ENCODE assay signal across 25 cellular contexts in genomic region chr4:127000846-127001245, GRCh38.
A peak's percentile ranks its signal among the peaks of the same experiment; 100 is the strongest.
DNase-seq lines count a peak whose midpoint lies in the region; ATAC-seq, FAIRE-seq and TF ChIP-seq lines count a peak whose summit lies in the region.
"Had no signal": no experiment of that assay in that cellular context is flagged by ENCODE, and none has a peak within 500 bp of the region (broad histone marks: within the 10 kb centered on the region; RNA-seq: fewer than 3 reads in every experiment).

No MANE protein-coding gene starts in this region.

- H3K4me1 ChIP-seq in A673 (ENCODE audit: insufficient read depth, low read length, poor library complexity, severe bottlenecking) (peaks cover 13% of the 10 kb centered on the region), foreskin keratinocyte (no peaks in the 10 kb centered on the region)
- H3K4me1 ChIP-seq: BE2C; BLaER1 treated with 17β-estradiol and CSF1 and Interleukin-3, amounts not matched to agents 10 nM and 100 nM had no signal

- H3K36me3 ChIP-seq in A673 (ENCODE audit: insufficient read depth, low read length, poor library complexity, severe bottlenecking) (no peaks in the 10 kb centered on the region), SK-N-MC (ENCODE audit: insufficient read depth, low read length) (peaks cover 3% of the 10 kb centered on the region; the same call in 1 of the 2 replicates)
- H3K36me3 ChIP-seq: BE2C; BLaER1 treated with 17β-estradiol and CSF1 and Interleukin-3, amounts not matched to agents 10 nM and 100 nM had no signal

- H3K9ac ChIP-seq in SK-N-MC (ENCODE audit: insufficient read length), result peak overlapping the region; percentile 55
- H3K9ac ChIP-seq: BLaER1 treated with 17β-estradiol and CSF1 and Interleukin-3, amounts not matched to agents 10 nM and 100 nM; GM23248 had no signal

- intact Hi-C loops in A673 (cut with micrococcal nuclease; ENCODE audit: unreplicated experiment), result loop anchor here (5.0 kb wide), 1 partner anchor 534 kb away; no protein-coding TSS in a partner anchor

- H3K27me3 ChIP-seq in A673 (replicated peaks; ENCODE audit: insufficient read depth, low read depth, low read length, poor library complexity) (no peaks in the 10 kb centered on the region), foreskin keratinocyte (no peaks in the 10 kb centered on the region)
- H3K27me3 ChIP-seq: BE2C; BLaER1 treated with 17β-estradiol and CSF1 and Interleukin-3, amounts not matched to agents 10 nM and 100 nM had no signal

- DNase-seq in A673 (ENCODE audit: low spot score) (no peak), AG20443 (ENCODE audit: low spot score) (peak; percentile 11), SK-N-MC (ENCODE audit: low read depth, low spot score) (no peak), fibroblast of villous mesenchyme (ENCODE audit: low read depth) (peak; percentile 66), urothelium cell line (ENCODE audit: low spot score) (no peak), foreskin keratinocyte (no peak), NCI-H187 treated with DMSO at 0.1 percent for 48 hours (lab: John Stamatoyannopoulos, UW) (no peak)
- DNase-seq in stimulated activated CD4-positive, alpha-beta T cell treated with anti-CD3 and anti-CD28 coated beads, Interleukin-4, amount 100 ng/mL, for 1 hour, result no peak
- DNase-seq: ACHN; AML-193; BE2C; Calu3; CD4-positive, alpha-beta T cell; COR-L47; DMS53; DMS79 treated with DMSO at 0.1 percent for 48 hours; GF-D8; GM23248; H7 had no signal

- H3K9me3 ChIP-seq in A673 (ENCODE audit: low read depth, low read length, poor library complexity, severe bottlenecking) (no peaks in the 10 kb centered on the region), SK-N-MC (ENCODE audit: low read depth, low read length) (no peaks in the 10 kb centered on the region)
- H3K9me3 ChIP-seq: BE2C; BLaER1 treated with 17β-estradiol and CSF1 and Interleukin-3, amounts not matched to agents 10 nM and 100 nM had no signal

- H3K27ac ChIP-seq in A673 (ENCODE audit: low read depth, low read length, poor library complexity, severe bottlenecking), result peak overlapping the region; percentile 62
- peak overlapping the region; percentile 98 for H3K27ac ChIP-seq in SK-N-MC
- H3K27ac ChIP-seq in foreskin keratinocyte, result no peak overlapping the region
- H3K27ac ChIP-seq: 22Rv1; BLaER1 treated with 17β-estradiol and CSF1 and Interleukin-3, amounts not matched to agents 10 nM and 100 nM; GM23248 had no signal

- FAIRE-seq in urothelium cell line (lab: Jason Lieb, UNC), result no peak
- FAIRE-seq: A204.1, GM12892, GM19239, H1 had no signal

- POLR2A ChIA-PET in A673 (lab: Charles Lee; ENCODE audit: low non-redundant PET), result no interaction called here

- no peak for ATAC-seq in foreskin keratinocyte

- CTCF ChIA-PET in A673 (lab: Charles Lee), result interaction anchor here (0.8 kb wide), 1 partner anchor 418 kb away, joined by 3 read pairs; no protein-coding TSS in a partner anchor

- H3K4me3 ChIP-seq in A673 (ENCODE audit: low read depth, low read length, poor library complexity, severe bottlenecking), result no peak overlapping the region
- H3K4me3 ChIP-seq in SK-N-MC, result peak overlapping the region; percentile 18
- no peak overlapping the region for H3K4me3 ChIP-seq in fibroblast of villous mesenchyme (ENCODE audit: low read depth, low read length)
- H3K4me3 ChIP-seq: BLaER1 treated with 17β-estradiol and CSF1 and Interleukin-3, amounts not matched to agents 10 nM and 100 nM; GM23248 had no signal

- TF ChIP-seq CTCF in A673 (conservative IDR thresholded peaks at IDR 0.05; ENCODE audit: low read depth, low read length), result no peak
- no peak for TF ChIP-seq CTCF in fibroblast of villous mesenchyme (IDR thresholded peaks at IDR 0.05; ENCODE audit: insufficient read depth, low read depth, low read length)
- TF ChIP-seq CTCF in foreskin keratinocyte (conservative IDR thresholded peaks at IDR 0.05), result no peak

- BruUV-seq in A673 (replicated peaks; lab: Mats Ljungman, UMichigan), result TSS peak; percentile 77

Comparison
In these comparisons a context has a peak if more than half of its experiments do, and no peak if none do; other contexts are left out.
1. DNase-seq: peak in AG20443 (single experiment) and fibroblast of villous mesenchyme (single experiment); none in A673 (single experiment), SK-N-MC (single experiment), urothelium cell line (single experiment), foreskin keratinocyte (0 of 2), stimulated activated CD4-positive, alpha-beta T cell treated with anti-CD3 and anti-CD28 coated beads, Interleukin-4, amount 100 ng/mL, for 1 hour (single experiment) and NCI-H187 treated with DMSO at 0.1 percent for 48 hours (single experiment).